21 cellular contexts compared by ENCODE assay signal in the genomic region with DNA sequence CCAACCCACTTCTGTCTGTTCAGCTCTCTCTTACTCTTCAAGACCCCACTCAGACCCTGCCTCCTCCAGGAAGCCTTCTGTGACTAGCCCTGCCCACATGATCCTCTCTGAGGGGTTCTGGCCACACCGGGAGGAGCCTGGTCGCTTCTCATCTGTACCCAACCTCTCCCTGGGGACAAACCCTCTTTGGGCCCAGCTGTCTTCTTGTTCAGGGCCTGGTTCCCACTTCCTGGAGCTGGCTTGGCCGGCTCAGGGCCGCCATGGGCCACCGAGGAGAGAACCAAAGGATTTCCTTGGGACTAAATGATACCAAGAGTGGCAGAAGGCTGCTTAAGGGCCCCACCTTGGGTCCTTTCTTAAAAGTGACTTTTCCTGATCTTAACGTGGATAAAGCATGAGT.
"Had no signal": no experiment of that assay in that cellular context is flagged by ENCODE, and none has a peak within 500 bp of the region (broad histone marks: within the 10 kb centered on the region; RNA-seq: fewer than 3 reads in every experiment).

No MANE protein-coding gene starts in this region.

- H3K27me3 Mint-ChIP-seq: activated CD4-positive, alpha-beta T cell treated with anti-CD3 and anti-CD28 coated beads, Interleukin-2, amount 10 ng/mL, durations not matched to agents 24 days and 14 days; activated T-helper 17 cell treated with anti-CD3 and anti-CD28 coated beads, Interleukin-2, amount 50 U/mL, for 72 hours; memory B cell had no signal

- H3K27me3 ChIP-seq: adrenal gland, colonic mucosa had no signal

- H3K9me3 Mint-ChIP-seq: activated CD4-positive, alpha-beta T cell treated with anti-CD3 and anti-CD28 coated beads, Interleukin-2, amount 10 ng/mL, durations not matched to agents 24 days and 14 days; activated T-cell treated with anti-CD3 and anti-CD28 coated beads, Interleukin-2, amount 50 U/mL, for 24 hours; activated T-helper 17 cell treated with anti-CD3 and anti-CD28 coated beads, Interleukin-2, amount 50 U/mL, for 72 hours; central memory CD8-positive, alpha-beta T cell; memory B cell; nephron progenitor cell had no signal

- H3K4me3 ChIP-seq: adrenal gland, colonic mucosa, dorsolateral prefrontal cortex, esophagus muscularis mucosa, gastrocnemius medialis had no signal

- DNase-seq: activated CD4-positive, alpha-beta T cell treated with anti-CD3 and anti-CD28 coated beads, Interleukin-2, amount 10 ng/mL, durations not matched to agents 24 days and 14 days; activated CD8-positive, alpha-beta T cell treated with anti-CD3 and anti-CD28 coated beads, Interleukin-2, amount 10 ng/mL, durations not matched to agents 7 days and 5 days; activated naive CD4-positive, alpha-beta T cell; activated T-cell treated with anti-CD3 and anti-CD28 coated beads, Interleukin-2, amount 50 U/mL, for 24 hours; colonic mucosa; gastrocnemius medialis; hypothalamus; left cardiac atrium; nephron progenitor cell; nucleus accumbens; stimulated activated CD4-positive, alpha-beta T cell treated with anti-CD3 and anti-CD28 coated beads, Interleukin-4, amount 100 ng/mL, for 1 hour; stimulated activated naive CD4-positive, alpha-beta T cell treated with Interleukin-2 at 50 U/mL for 16 hours; T-helper 1 cell had no signal

- H3K4me1 ChIP-seq: colonic mucosa, esophagus muscularis mucosa, gastrocnemius medialis, parathyroid adenoma had no signal

- H3K36me3 ChIP-seq: adrenal gland, colonic mucosa, esophagus muscularis mucosa, gastrocnemius medialis had no signal

- H3K27ac ChIP-seq: adrenal gland, colonic mucosa, dorsolateral prefrontal cortex, esophagus muscularis mucosa, gastrocnemius medialis, parathyroid adenoma had no signal

- H3K4me3 Mint-ChIP-seq: activated CD4-positive, alpha-beta T cell treated with anti-CD3 and anti-CD28 coated beads, Interleukin-2, amount 10 ng/mL, durations not matched to agents 24 days and 14 days; activated CD8-positive, alpha-beta T cell treated with anti-CD3 and anti-CD28 coated beads, Interleukin-2, amount 10 ng/mL, durations not matched to agents 7 days and 5 days; activated naive CD8-positive, alpha-beta T cell; activated T-cell treated with anti-CD3 and anti-CD28 coated beads, Interleukin-2, amount 50 U/mL, for 24 hours; activated T-helper 17 cell treated with anti-CD3 and anti-CD28 coated beads, Interleukin-2, amount 50 U/mL, for 72 hours; central memory CD8-positive, alpha-beta T cell; memory B cell; nephron progenitor cell had no signal

- H3K9me3 ChIP-seq: adrenal gland, colonic mucosa, gastrocnemius medialis had no signal

- H3K4me1 Mint-ChIP-seq: activated CD4-positive, alpha-beta T cell treated with anti-CD3 and anti-CD28 coated beads, Interleukin-2, amount 10 ng/mL, durations not matched to agents 24 days and 14 days; activated T-helper 17 cell treated with anti-CD3 and anti-CD28 coated beads, Interleukin-2, amount 50 U/mL, for 72 hours; central memory CD8-positive, alpha-beta T cell; memory B cell had no signal

- H3K36me3 Mint-ChIP-seq: activated naive CD8-positive, alpha-beta T cell; memory B cell had no signal

- ATAC-seq: activated CD8-positive, alpha-beta T cell treated with anti-CD3 and anti-CD28 coated beads, Interleukin-2, amount 10 ng/mL, durations not matched to agents 7 days and 5 days; activated T-helper 17 cell treated with anti-CD3 and anti-CD28 coated beads, Interleukin-2, amount 50 U/mL, for 72 hours; gastrocnemius medialis; left cardiac atrium had no signal

- H3K27ac Mint-ChIP-seq: activated CD4-positive, alpha-beta T cell treated with anti-CD3 and anti-CD28 coated beads, Interleukin-2, amount 10 ng/mL, durations not matched to agents 24 days and 14 days; activated CD8-positive, alpha-beta T cell treated with anti-CD3 and anti-CD28 coated beads, Interleukin-2, amount 10 ng/mL, durations not matched to agents 7 days and 5 days; activated naive CD8-positive, alpha-beta T cell; activated T-cell treated with anti-CD3 and anti-CD28 coated beads, Interleukin-2, amount 50 U/mL, for 24 hours; activated T-helper 17 cell treated with anti-CD3 and anti-CD28 coated beads, Interleukin-2, amount 50 U/mL, for 72 hours; memory B cell; nephron progenitor cell had no signal
